ENCODE assay signal across 10 cellular contexts in genomic region chr20:434221-434620, GRCh38. TPM values are rescaled to one million over a fixed set of nuclear protein-coding genes. Genes with fewer than 3 reads are reported as not detected.
DNase-seq lines count a peak whose midpoint lies in the region; ATAC-seq and TF ChIP-seq lines count a peak whose summit lies in the region.
"Had no signal": no experiment of that assay in that cellular context is flagged by ENCODE, and none has a peak within 500 bp of the region (broad histone marks: within the 10 kb centered on the region; RNA-seq: fewer than 3 reads in every experiment).

No MANE protein-coding gene starts in this region.

- no peak for TF ChIP-seq CTCF in brain (conservative IDR thresholded peaks at IDR 0.05)

- peaks cover 53 to 72% (median 57%) of the 10 kb centered on the region in 3 donors for H3K4me1 Mint-ChIP-seq in CD8-positive, alpha-beta memory T cell
- H3K4me1 Mint-ChIP-seq in brain, result peaks cover 18% of the 10 kb centered on the region
- peaks cover 28 to 68% (median 60%) of the 10 kb centered on the region in 4 donors for H3K4me1 Mint-ChIP-seq in naive thymus-derived CD8-positive, alpha-beta T cell

- no peak overlapping the region for H3K27ac ChIP-seq in CD8-positive, alpha-beta memory T cell (ENCODE audit: low read depth, low read length)
- no peak overlapping the region for H3K27ac ChIP-seq in HUES6 (ENCODE audit: low read depth, low read length)
- H3K27ac ChIP-seq: breast epithelium, heart right ventricle had no signal

- H3K36me3 Mint-ChIP-seq in CD8-positive, alpha-beta memory T cell, result peaks cover 0 to 60% (median 6%) of the 10 kb centered on the region in 3 donors
- peaks cover 53% of the 10 kb centered on the region for H3K36me3 Mint-ChIP-seq in brain
- H3K36me3 Mint-ChIP-seq in naive thymus-derived CD8-positive, alpha-beta T cell, result peaks cover 0 to 45% (median 10%) of the 10 kb centered on the region in 3 donors

- H3K9me3 ChIP-seq in CD8-positive, alpha-beta memory T cell (ENCODE audit: low read length), result no peaks in the 10 kb centered on the region
- H3K9me3 ChIP-seq in HUES6 (ENCODE audit: control insufficient read depth, insufficient read depth, low read depth, low read length), result no peaks in the 10 kb centered on the region
- H3K9me3 ChIP-seq: breast epithelium, heart right ventricle had no signal

- peak overlapping the region in 6 of 7 donors; percentile 25 to 90 (median 58) for H3K4me3 Mint-ChIP-seq in CD8-positive, alpha-beta memory T cell
- H3K4me3 Mint-ChIP-seq in brain, result no peak overlapping the region
- H3K4me3 Mint-ChIP-seq in naive thymus-derived CD8-positive, alpha-beta T cell, result peak overlapping the region in 6 of 10 donors; percentile 6 to 77 (median 55)

- no peak for ATAC-seq in naive thymus-derived CD8-positive, alpha-beta T cell
- ATAC-seq in GM19463 (IDR thresholded peaks at IDR 0.05; ENCODE audit: unreplicated experiment), result no peak

- no peak overlapping the region for H3K9ac ChIP-seq in HUES6 (ENCODE audit: low read length)

- H3K9me3 Mint-ChIP-seq in CD8-positive, alpha-beta memory T cell, result no peaks in the 10 kb centered on the region
- no peaks in the 10 kb centered on the region for H3K9me3 Mint-ChIP-seq in brain
- no peaks in the 10 kb centered on the region for H3K9me3 Mint-ChIP-seq in naive thymus-derived CD8-positive, alpha-beta T cell

- POLR2A ChIA-PET in CD8-positive, alpha-beta memory T cell (lab: Charles Lee), result no interaction called here
- POLR2A ChIA-PET in naive thymus-derived CD8-positive, alpha-beta T cell (lab: Charles Lee), result interaction anchor here (0.6 to 1.0 kb wide), 2 partner anchors 9 to 27 kb away, joined by 3 read pairs; no protein-coding TSS in a partner anchor

- H3K27me3 Mint-ChIP-seq in CD8-positive, alpha-beta memory T cell, result no peaks in the 10 kb centered on the region
- peaks cover 5% of the 10 kb centered on the region for H3K27me3 Mint-ChIP-seq in brain
- H3K27me3 Mint-ChIP-seq in naive thymus-derived CD8-positive, alpha-beta T cell, result no peaks in the 10 kb centered on the region

- H3K4me1 ChIP-seq in CD8-positive, alpha-beta memory T cell (ENCODE audit: insufficient read depth, low read length), result peaks cover 52% of the 10 kb centered on the region
- H3K4me1 ChIP-seq in HUES6 (ENCODE audit: control insufficient read depth, insufficient read depth, low read length), result peaks cover 12% of the 10 kb centered on the region
- H3K4me1 ChIP-seq: breast epithelium had no signal

- H3K27me3 ChIP-seq in CD8-positive, alpha-beta memory T cell (ENCODE audit: insufficient read depth, low read length, poor library complexity, severe bottlenecking), result no peaks in the 10 kb centered on the region
- H3K27me3 ChIP-seq in HUES6 (ENCODE audit: control insufficient read depth, insufficient read depth, low read length), result peaks cover 40% of the 10 kb centered on the region
- H3K27me3 ChIP-seq: breast epithelium, heart right ventricle had no signal

- CTCF ChIA-PET in CD8-positive, alpha-beta memory T cell (lab: Charles Lee), result no interaction called here

- no peak overlapping the region for H3K4me3 ChIP-seq in CD8-positive, alpha-beta memory T cell (ENCODE audit: low read length)
- H3K4me3 ChIP-seq in HUES6 (ENCODE audit: low read depth, low read length), result peak overlapping the region; percentile 15; the same call in 1 of the 2 replicates
- H3K4me3 ChIP-seq: breast epithelium, heart right ventricle had no signal

- H3K27ac Mint-ChIP-seq in CD8-positive, alpha-beta memory T cell, result peak overlapping the region in 6 of 8 donors; percentile 26 to 93 (median 83)
- H3K27ac Mint-ChIP-seq in brain, result peak overlapping the region in 4 of 5 experiments; percentile 48 to 91 (median 59)
- peak overlapping the region in 4 of 10 donors; percentile 12 to 79 (median 32) for H3K27ac Mint-ChIP-seq in naive thymus-derived CD8-positive, alpha-beta T cell

- peaks cover 9% of the 10 kb centered on the region for H3K36me3 ChIP-seq in CD8-positive, alpha-beta memory T cell (ENCODE audit: insufficient read depth, low read length)
- H3K36me3 ChIP-seq in HUES6 (ENCODE audit: control insufficient read depth, insufficient read depth, low read length), result peaks cover 63% of the 10 kb centered on the region
- H3K36me3 ChIP-seq: breast epithelium had no signal

- DNase-seq in CD8-positive, alpha-beta memory T cell, result peak in 1 of 5 donors; percentile 8
- no peak for DNase-seq in naive thymus-derived CD8-positive, alpha-beta T cell
- no peak for DNase-seq in LoVo (ENCODE audit: low spot score)
- no peak for DNase-seq in putamen (ENCODE audit: low spot score)
- DNase-seq: heart right ventricle, NCI-H345 had no signal

RNA-seq across cellular contexts. Expression of gene RBCK1, which starts 26.1 kb away (rescaled TPM):
- 10 to 100 TPM; 83.7 to 90.5 TPM for total RNA-seq in CD8-positive, alpha-beta memory T cell
- polyA plus RNA-seq in CD8-positive, alpha-beta memory T cell, result 95.7 TPM
- 63.0 TPM for polyA plus RNA-seq in brain (ENCODE audit: insufficient read depth, low read depth, low replicate concordance)
- 100 to 1,000 TPM; 108 to 116 TPM for total RNA-seq in naive thymus-derived CD8-positive, alpha-beta T cell
- polyA plus RNA-seq in naive thymus-derived CD8-positive, alpha-beta T cell, result 10 to 100 TPM; 65.3 to 82.2 (median 75.7) TPM

RNA-seq across cellular contexts. Expression of gene TBC1D20, which starts 28.1 kb away (rescaled TPM):
- 10 to 100 TPM; 24.6 to 25.0 TPM for total RNA-seq in CD8-positive, alpha-beta memory T cell
- 28.6 TPM for polyA plus RNA-seq in CD8-positive, alpha-beta memory T cell
- 32.2 TPM for polyA plus RNA-seq in brain (ENCODE audit: insufficient read depth, low read depth, low replicate concordance)
- total RNA-seq in naive thymus-derived CD8-positive, alpha-beta T cell, result 10 to 100 TPM; 33.6 to 36.6 TPM
- 10 to 100 TPM; 13.8 to 20.8 (median 19.0) TPM for polyA plus RNA-seq in naive thymus-derived CD8-positive, alpha-beta T cell

RNA-seq across cellular contexts. Expression of gene TRIB3, which starts 53.7 kb away (rescaled TPM):
- total RNA-seq in CD8-positive, alpha-beta memory T cell, result 10 to 100 TPM; 24.6 to 28.7 TPM
- polyA plus RNA-seq in CD8-positive, alpha-beta memory T cell, result 12.0 TPM
- polyA plus RNA-seq in brain (ENCODE audit: insufficient read depth, low read depth, low replicate concordance), result 28.7 TPM
- 1 to 10 TPM; 8.7 to 8.9 TPM for total RNA-seq in naive thymus-derived CD8-positive, alpha-beta T cell
- 1 to 10 TPM; 5.5 to 6.5 (median 6.2) TPM for polyA plus RNA-seq in naive thymus-derived CD8-positive, alpha-beta T cell

Comparison
In these comparisons a context has a peak if more than half of its experiments do, and no peak if none do; other contexts are left out.
1. H3K4me3 Mint-ChIP-seq: peak in CD8-positive, alpha-beta memory T cell (6 of 7) and naive thymus-derived CD8-positive, alpha-beta T cell (6 of 10); none in brain (0 of 5).